15 cellular contexts compared by ENCODE assay signal in genomic region chr1:147753084-147753483, GRCh38. TPM values are rescaled to one million over a fixed set of nuclear protein-coding genes. Genes with fewer than 3 reads are reported as not detected.
DNase-seq lines count a peak whose midpoint lies in the region; ATAC-seq, FAIRE-seq and TF ChIP-seq lines count a peak whose summit lies in the region.
"Had no signal": no experiment of that assay in that cellular context is flagged by ENCODE, and none has a peak within 500 bp of the region (broad histone marks: within the 10 kb centered on the region; RNA-seq: fewer than 3 reads in every experiment).

No MANE protein-coding gene starts in this region.

- H3K23me2 ChIP-seq in H1 (ENCODE audit: low read depth, low read length), result no peaks in the 10 kb centered on the region

- no peak overlapping the region for H3K18ac ChIP-seq in H1 (ENCODE audit: extremely low read depth, low read length)

- no peak overlapping the region for H4K5ac ChIP-seq in H1 (ENCODE audit: insufficient read length, low read depth, low read length)

- H3K4ac ChIP-seq in H1 (replicated peaks; ENCODE audit: insufficient read length, low read depth, low read length), result no peak overlapping the region

- ATAC-seq in heart right ventricle (peak in 5 of 8 donors; percentile 10 to 41 (median 25)), upper lobe of left lung (ENCODE audit: low FRiP score in 2 of 2) (peak; percentile 20 to 42)

- no peak overlapping the region for H3K9ac ChIP-seq in H1 (replicated peaks in 1 of 4; ENCODE audit: extremely low read depth in 1 of 4, low read depth in 3 of 4, low read length in 3 of 4)
- no peak overlapping the region for H3K9ac ChIP-seq in neural progenitor cell
- no peak overlapping the region for H3K9ac ChIP-seq in smooth muscle cell (ENCODE audit: low read depth)

- TF ChIP-seq RAD21 in H1 (IDR thresholded peaks at IDR 0.05 in 1 of 2, conservative IDR thresholded peaks at IDR 0.05 in 1 of 2; ENCODE audit: low read depth in 2 of 2, low read length in 2 of 2), result no peak

- no peaks in the 10 kb centered on the region for H3K9me3 ChIP-seq in H1 (ENCODE audit: insufficient read depth in 2 of 2, low read depth in 1 of 2, low read length in 1 of 2)
- no peaks in the 10 kb centered on the region for H3K9me3 ChIP-seq in heart right ventricle
- H3K9me3 ChIP-seq in neural progenitor cell (ENCODE audit: low read depth), result no peaks in the 10 kb centered on the region
- no peaks in the 10 kb centered on the region for H3K9me3 ChIP-seq in upper lobe of left lung
- no peaks in the 10 kb centered on the region for H3K9me3 ChIP-seq in smooth muscle cell (replicated peaks; ENCODE audit: low read depth)

- H2BK15ac ChIP-seq in H1 (ENCODE audit: low read length), result no peak overlapping the region

- no peaks in the 10 kb centered on the region for H3K27me3 ChIP-seq in H1 (replicated peaks in 1 of 4; ENCODE audit: control insufficient read depth in 3 of 4, extremely low read depth in 1 of 4, insufficient read depth in 3 of 4, low read length in 3 of 4)
- H3K27me3 ChIP-seq in heart right ventricle, result no peaks in the 10 kb centered on the region
- H3K27me3 ChIP-seq in neural progenitor cell, result no peaks in the 10 kb centered on the region
- no peaks in the 10 kb centered on the region for H3K27me3 ChIP-seq in upper lobe of left lung
- no peaks in the 10 kb centered on the region for H3K27me3 ChIP-seq in smooth muscle cell (ENCODE audit: low read depth)

- intact Hi-C loops in heart right ventricle (cut with DNase I), result no loop called here

- H3K4me3 ChIP-seq in H1 (ENCODE audit: extremely low read depth in 1 of 4, insufficient read depth in 2 of 4, low read depth in 3 of 4, low read length in 4 of 4) (no peak overlapping the region), heart right ventricle (no peak overlapping the region), neural progenitor cell (no peak overlapping the region), upper lobe of left lung (no peak overlapping the region), smooth muscle cell (no peak overlapping the region)

- TF ChIP-seq EP300 in H1 (IDR thresholded peaks at IDR 0.05; ENCODE audit: borderline replicate concordance in 1 of 2, low read depth in 2 of 2, low read length in 2 of 2), result no peak
- no peak for TF ChIP-seq EP300 in upper lobe of left lung (IDR thresholded peaks at IDR 0.05)

- no peak overlapping the region for H2AK5ac ChIP-seq in H1 (ENCODE audit: low read depth, low read length)

- H3K36me3 ChIP-seq in H1 (ENCODE audit: control insufficient read depth in 2 of 4, insufficient read depth in 4 of 4, low read length in 3 of 4) (no peaks in the 10 kb centered on the region; a peak in 1 of 8 replicates), heart right ventricle (no peaks in the 10 kb centered on the region), neural progenitor cell (no peaks in the 10 kb centered on the region), upper lobe of left lung (peaks cover 0 to 3% (median 0%) of the 10 kb centered on the region in 4 donors), smooth muscle cell (ENCODE audit: low read depth) (no peaks in the 10 kb centered on the region)

- H3K23ac ChIP-seq in H1 (ENCODE audit: insufficient read length), result no peak overlapping the region

- DNase-seq in H1 (ENCODE audit: low read depth in 1 of 2, low spot score in 2 of 2) (peak in 1 of 2 experiments; percentile 36), heart right ventricle (no peak), neural progenitor cell (ENCODE audit: low spot score) (no peak), upper lobe of left lung (no peak), smooth muscle cell (lab: John Stamatoyannopoulos, UW; ENCODE audit: unreplicated experiment) (no peak), NCI-H69 (lab: John Stamatoyannopoulos, UW) (no peak)
- no peak for DNase-seq in activated T-cell treated with anti-CD3 and anti-CD28 coated beads, Interleukin-2, amount 50 U/mL, for 24 hours
- DNase-seq: COR-L47, DMS153, H7, NCI-H1417, NCI-H1930, NCI-H2171, NCI-H446, OCI-M1 had no signal

- no peak overlapping the region for H3K14ac ChIP-seq in H1 (ENCODE audit: insufficient read length)

- TF ChIP-seq POLR2A in H1 (IDR thresholded peaks at IDR 0.05; ENCODE audit: control extremely low read depth in 1 of 2, low read depth in 2 of 2, low read length in 2 of 2) (no peak), upper lobe of left lung (IDR thresholded peaks at IDR 0.05) (no peak)

- H2BK120ac ChIP-seq in H1 (replicated peaks; ENCODE audit: low read depth, low read length), result no peak overlapping the region

- no peak overlapping the region; the same call in 1 of the 2 replicates for H2BK20ac ChIP-seq in H1 (ENCODE audit: low read length)

- H2BK5ac ChIP-seq in H1 (ENCODE audit: low read depth, low read length), result no peak overlapping the region

- peaks cover 15% of the 10 kb centered on the region for H3K4me1 Mint-ChIP-seq in neural progenitor cell
- H3K4me1 Mint-ChIP-seq in activated T-cell treated with anti-CD3 and anti-CD28 coated beads, Interleukin-2, amount 50 U/mL, for 24 hours (ENCODE audit: low read depth), result no peaks in the 10 kb centered on the region

- no peaks in the 10 kb centered on the region for H3K79me1 ChIP-seq in H1 (ENCODE audit: low read depth, low read length)

- H2AFZ ChIP-seq in H1 (ENCODE audit: low read length) (0 out of 2 replicates have a peak overlapping the region, but pooled peaks have one; percentile 18), neural progenitor cell (replicated peaks) (peak overlapping the region; percentile 9), smooth muscle cell (ENCODE audit: low read depth) (no peak overlapping the region)

- no peak overlapping the region for H3K56ac ChIP-seq in H1 (replicated peaks; ENCODE audit: insufficient read length, low read depth, low read length)

- H3K27me3 Mint-ChIP-seq in neural progenitor cell (ENCODE audit: insufficient read depth, low read depth), result peaks cover 8% of the 10 kb centered on the region
- H3K27me3 Mint-ChIP-seq in activated T-cell treated with anti-CD3 and anti-CD28 coated beads, Interleukin-2, amount 50 U/mL, for 24 hours, result no peaks in the 10 kb centered on the region

- WGBS in H1 (ENCODE audit: extremely low coverage in 1 of 2, insufficient coverage in 1 of 2, insufficient read length in 1 of 2, insufficient replicate concordance in 2 of 2, low coverage in 1 of 2, low lambda C conversion rate in 2 of 2, missing lambda C conversion rate in 1 of 2), 2 experiments, result 87% methylated on average over 3 of the region's 3 CpGs; no CpG with 5 or more reads in 1 of the 2 experiments
- whole genome bisulfite sequencing in heart right ventricle, 2 donors, result 60 to 67% methylated on average over 3 of the region's 3 CpGs
- WGBS in upper lobe of left lung, 2 donors, result 64 to 67% methylated on average over 3 of the region's 3 CpGs
- 64% methylated on average over 3 of the region's 3 CpGs for WGBS in smooth muscle cell (ENCODE audit: low lambda C conversion rate)

- POLR2A ChIA-PET in H1 (lab: Charles Lee; ENCODE audit: partially characterized antibody), result no interaction called here

- H3K36me3 Mint-ChIP-seq in neural progenitor cell, result no peaks in the 10 kb centered on the region
- no peaks in the 10 kb centered on the region for H3K36me3 Mint-ChIP-seq in activated T-cell treated with anti-CD3 and anti-CD28 coated beads, Interleukin-2, amount 50 U/mL, for 24 hours (ENCODE audit: low read depth)

- H3K4me1 ChIP-seq in H1 (replicated peaks in 1 of 4; ENCODE audit: control insufficient read depth in 3 of 4, insufficient read depth in 4 of 4, low read length in 3 of 4) (no peaks in the 10 kb centered on the region), heart right ventricle (peaks cover 0 to 27% (median 13%) of the 10 kb centered on the region in 9 donors), neural progenitor cell (no peaks in the 10 kb centered on the region), upper lobe of left lung (peaks cover 15 to 28% (median 23%) of the 10 kb centered on the region in 4 donors), smooth muscle cell (ENCODE audit: low read depth) (no peaks in the 10 kb centered on the region)

- H4K20me1 ChIP-seq in H1 (replicated peaks in 1 of 2; ENCODE audit: control insufficient read depth in 1 of 2, insufficient read depth in 2 of 2, low read length in 2 of 2) (no peaks in the 10 kb centered on the region), neural progenitor cell (ENCODE audit: low read depth) (no peaks in the 10 kb centered on the region), smooth muscle cell (ENCODE audit: low read depth) (no peaks in the 10 kb centered on the region)

- H4K8ac ChIP-seq in H1 (ENCODE audit: extremely low read depth, insufficient read depth, low read length), result peak overlapping the region; percentile 42; the same call in 1 of the 2 replicates

- no peak overlapping the region for H3K4me2 ChIP-seq in H1 (ENCODE audit: insufficient read depth in 1 of 2, low read depth in 2 of 2, low read length in 2 of 2)
- no peak overlapping the region for H3K4me2 ChIP-seq in neural progenitor cell
- no peak overlapping the region for H3K4me2 ChIP-seq in smooth muscle cell

- peak overlapping the region; percentile 73; the same call in 1 of the 2 replicates for H2BK12ac ChIP-seq in H1 (ENCODE audit: low read depth, low read length)

- no peaks in the 10 kb centered on the region for H3K79me2 ChIP-seq in H1 (ENCODE audit: control insufficient read depth in 1 of 2, insufficient read depth in 2 of 2, low read length in 2 of 2)
- H3K79me2 ChIP-seq in neural progenitor cell (ENCODE audit: low read depth), result no peaks in the 10 kb centered on the region
- no peaks in the 10 kb centered on the region for H3K79me2 ChIP-seq in smooth muscle cell (ENCODE audit: low read depth)

- CTCF ChIA-PET in H1 (lab: Charles Lee; ENCODE audit: partially characterized antibody), result no interaction called here

- H3F3A ChIP-seq in neural progenitor cell (ENCODE audit: low read depth), result no peaks in the 10 kb centered on the region
- no peaks in the 10 kb centered on the region for H3F3A ChIP-seq in smooth muscle cell (ENCODE audit: low read depth)

- no peak overlapping the region for H3K27ac Mint-ChIP-seq in neural progenitor cell
- no peak overlapping the region for H3K27ac Mint-ChIP-seq in activated T-cell treated with anti-CD3 and anti-CD28 coated beads, Interleukin-2, amount 50 U/mL, for 24 hours

- peak overlapping the region; percentile 39 for H4K91ac ChIP-seq in H1 (replicated peaks; ENCODE audit: insufficient read length, low read length)

- TF ChIP-seq CTCF in H1 (IDR thresholded peaks at IDR 0.05; ENCODE audit: control extremely low read depth in 1 of 3, insufficient read depth in 1 of 3, low read depth in 1 of 3, low read length in 3 of 3), result no peak
- no peak for TF ChIP-seq CTCF in heart right ventricle (IDR thresholded peaks at IDR 0.05)
- TF ChIP-seq CTCF in neural progenitor cell (IDR thresholded peaks at IDR 0.05), result no peak
- no peak for TF ChIP-seq CTCF in upper lobe of left lung (IDR thresholded peaks at IDR 0.05)
- no peak for TF ChIP-seq CTCF in smooth muscle cell (IDR thresholded peaks at IDR 0.05; ENCODE audit: borderline replicate concordance, insufficient read depth, poor library complexity, severe bottlenecking)

- no peak overlapping the region for H3K4me3 Mint-ChIP-seq in neural progenitor cell
- H3K4me3 Mint-ChIP-seq in activated T-cell treated with anti-CD3 and anti-CD28 coated beads, Interleukin-2, amount 50 U/mL, for 24 hours, result no peak overlapping the region

- H3K27ac ChIP-seq in H1 (ENCODE audit: low read depth, low read length) (no peak overlapping the region), heart right ventricle (peak overlapping the region in 1 of 10 donors; percentile 15), neural progenitor cell (no peak overlapping the region), upper lobe of left lung (peak overlapping the region in 2 of 4 donors; percentile 35 to 58), smooth muscle cell (ENCODE audit: low read depth) (no peak overlapping the region)

- no peaks in the 10 kb centered on the region for H3K9me3 Mint-ChIP-seq in neural progenitor cell
- H3K9me3 Mint-ChIP-seq in activated T-cell treated with anti-CD3 and anti-CD28 coated beads, Interleukin-2, amount 50 U/mL, for 24 hours, result no peaks in the 10 kb centered on the region

- FAIRE-seq in H1 (lab: Jason Lieb, UNC), result no peak

RNA-seq across cellular contexts. Expression of gene GJA5, which starts 7.3 kb away (rescaled TPM):
- total RNA-seq in H1 (2021; fragmentation: NEBNext Ultra II Directional; extraction: Animal tissue kit (Norgen Biotek cat#: 25700)), result 2.7 and 2.8 TPM in 2 replicates
- polyA plus RNA-seq in H1 (2011; rRNA removed) (1.2 and 2.0 TPM in 2 replicates), heart right ventricle (10 to 100 TPM in 1 of 2 donors, 1 to 10 TPM in 1; 4.8 to 10.0 TPM), smooth muscle cell (0.18 and 2.0 TPM in 2 replicates)
- 1.1 TPM for polyA plus RNA-seq in H1 (2011; cell fraction: cytosol; rRNA removed)
- 1.4 TPM for polyA plus RNA-seq in H1 (2011; cell fraction: nucleus; rRNA removed)
- 1.3 to 2.6 TPM (median 1.5 TPM) in 4 replicates for polyA plus RNA-seq in H1 (2012, experiment 1 of 2)
- 1.4 TPM for polyA plus RNA-seq in H1 (2012, experiment 2 of 2)
- polyA plus RNA-seq in H1 (2013, experiment 1 of 2), result 5.8 TPM
- 5.9 TPM for polyA plus RNA-seq in H1 (2013, experiment 2 of 2)
- polyA minus RNA-seq in H1 (2011; rRNA and poly(A)+ RNA removed), result 1.6 and 2.6 TPM in 2 replicates
- polyA minus RNA-seq in H1 (2011; cell fraction: cytosol; rRNA and poly(A)+ RNA removed), result 1.3 TPM
- polyA minus RNA-seq in H1 (2011; cell fraction: nucleus; rRNA and poly(A)+ RNA removed), result 0.50 TPM
- total RNA-seq in heart right ventricle (10 to 100 TPM in 8 of 10 donors, 1 to 10 TPM in 2; 7.6 to 20.0 (median 12.8) TPM), neural progenitor cell (ENCODE audit: low replicate concordance) (0.11 and 0.12 TPM in 2 replicates), upper lobe of left lung (10 to 100 TPM in 4 of 6 donors, 1 to 10 TPM in 2; 6.3 to 83.5 (median 38.2) TPM), smooth muscle cell (1.7 and 2.8 TPM in 2 replicates)
